1 cellular context compared by ENCODE assay signal in the genomic region with DNA sequence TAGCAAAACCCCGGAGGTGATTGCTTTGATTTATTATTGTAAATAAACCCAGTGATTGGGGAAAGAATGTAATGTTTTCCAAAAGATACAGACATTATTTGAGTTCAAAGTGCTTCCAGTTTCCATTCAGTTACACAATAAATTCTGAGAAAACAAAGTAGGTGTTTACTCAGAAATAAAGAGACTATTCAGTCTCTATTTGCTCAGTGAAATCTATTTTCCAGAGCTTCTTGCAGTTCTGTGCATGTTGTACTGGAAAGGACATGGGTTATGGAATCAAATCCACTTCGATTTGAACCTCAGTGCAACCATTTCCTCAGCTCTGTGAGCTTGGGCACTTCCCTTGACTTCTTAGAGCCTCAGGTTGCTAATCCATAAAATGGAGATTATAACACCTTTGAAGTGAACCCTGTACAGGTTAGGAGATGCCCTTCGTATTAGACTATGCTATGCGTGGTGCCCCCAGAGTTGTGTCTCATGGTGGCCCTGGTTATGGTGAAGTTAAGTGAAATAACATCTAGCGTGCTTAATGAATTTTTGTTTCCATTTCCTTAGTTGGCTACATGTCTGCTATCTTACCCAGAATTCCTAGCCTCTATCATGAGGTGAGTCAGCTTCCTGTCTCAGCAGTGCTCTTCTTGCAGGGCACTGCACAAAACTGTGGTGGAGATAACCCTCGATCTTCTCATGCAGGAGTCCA.
TF ChIP-seq lines count a peak whose summit lies in the region.

No MANE protein-coding gene starts in this region.

TF ChIP-seq in IMR-90, 13 proteins besides CTCF, POLR2A, EP300 and RAD21:
- TF ChIP-seq ELK1 (IDR thresholded peaks at IDR 0.05; ENCODE audit: borderline replicate concordance, low read depth, low read length) (no peak), MAFK (IDR thresholded peaks at IDR 0.05; ENCODE audit: low read depth, low read length) (no peak), SMC3 (IDR thresholded peaks at IDR 0.05; ENCODE audit: low read depth, low read length) (no peak), RFX5 (IDR thresholded peaks at IDR 0.05; ENCODE audit: low read depth, low read length) (no peak), BHLHE40 (IDR thresholded peaks at IDR 0.05; ENCODE audit: low read depth, low read length) (no peak), RCOR1 (IDR thresholded peaks at IDR 0.05; ENCODE audit: insufficient replicate concordance, low read length) (no peak), FOS (IDR thresholded peaks at IDR 0.05; ENCODE audit: low read depth, low read length) (no peak), MXI1 (IDR thresholded peaks at IDR 0.05; ENCODE audit: borderline replicate concordance, low read depth, low read length) (no peak), CHD1 (IDR thresholded peaks at IDR 0.05; ENCODE audit: low read depth, low read length) (no peak), NFE2L2 (IDR thresholded peaks at IDR 0.05; ENCODE audit: low read depth, low read length) (no peak), CEBPB (IDR thresholded peaks at IDR 0.05; ENCODE audit: low read depth, low read length) (no peak), MAZ (IDR thresholded peaks at IDR 0.05; ENCODE audit: borderline replicate concordance, low read depth, low read length) (no peak)
- TF ChIP-seq, protein P1, sequence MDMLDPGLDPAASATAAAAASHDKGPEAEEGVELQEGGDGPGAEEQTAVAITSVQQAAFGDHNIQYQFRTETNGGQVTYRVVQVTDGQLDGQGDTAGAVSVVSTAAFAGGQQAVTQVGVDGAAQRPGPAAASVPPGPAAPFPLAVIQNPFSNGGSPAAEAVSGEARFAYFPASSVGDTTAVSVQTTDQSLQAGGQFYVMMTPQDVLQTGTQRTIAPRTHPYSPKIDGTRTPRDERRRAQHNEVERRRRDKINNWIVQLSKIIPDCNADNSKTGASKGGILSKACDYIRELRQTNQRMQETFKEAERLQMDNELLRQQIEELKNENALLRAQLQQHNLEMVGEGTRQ (IDR thresholded peaks at IDR 0.05; ENCODE audit: low read depth, low read length), result no peak
TF ChIP-seq in IMR-90: peak in this region for 0.
